Comparison of ENCODE assay signal across 10 cellular contexts in genomic region chr11:47393163-47394049, GRCh38. TPM values are rescaled to one million over a fixed set of nuclear protein-coding genes. Genes with fewer than 3 reads are reported as not detected.
DNase-seq lines count a peak whose midpoint lies in the region; ATAC-seq and TF ChIP-seq lines count a peak whose summit lies in the region.
"Had no signal": no experiment of that assay in that cellular context is flagged by ENCODE, and none has a peak within 500 bp of the region (broad histone marks: within the 10 kb centered on the region; RNA-seq: fewer than 3 reads in every experiment).

No MANE protein-coding gene starts in this region.

- H3K36me3 ChIP-seq in KOPT-K1 (ENCODE audit: insufficient read depth, low read length) = no peaks in the 10 kb centered on the region

- no peak for TF ChIP-seq CTCF in astrocyte of the spinal cord (IDR thresholded peaks at IDR 0.05; ENCODE audit: low read depth, low read length)

- H3K9me3 ChIP-seq in KOPT-K1 (ENCODE audit: insufficient read depth, low read length, poor library complexity, severe bottlenecking) = no peaks in the 10 kb centered on the region

- no peak for ATAC-seq in GM19455 (IDR thresholded peaks at IDR 0.05; ENCODE audit: unreplicated experiment)

- H3K27ac ChIP-seq in KOPT-K1 (ENCODE audit: low read depth, low read length, poor library complexity, severe bottlenecking) = peak overlapping the region; percentile 85

- no peak overlapping the region for H3K4me3 ChIP-seq in astrocyte of the spinal cord (ENCODE audit: low read depth, low read length)

- in situ Hi-C loops in astrocyte of the spinal cord (cut with HindIII; ENCODE audit: low sequenced_read_pairs) = no loop called here

- TF ChIP-seq POLR2A in erythroblast (IDR thresholded peaks at IDR 0.05; ENCODE audit: low read length) = no peak

- DNase-seq in A172 (ENCODE audit: low spot score) (peak; percentile 43), astrocyte of the spinal cord (ENCODE audit: low read depth, low spot score) (peak; percentile 65), lung microvascular endothelial cell (ENCODE audit: low read depth in 2 of 2) (peak; percentile 42 to 67), erythroblast (lab: John Stamatoyannopoulos, UW) (no peak), HT-29 (ENCODE audit: low spot score) (no peak)
- DNase-seq in activated T-cell treated with anti-CD3 and anti-CD28 coated beads, Interleukin-2, amount 50 U/mL, for 1 hour = no peak
- DNase-seq: NCI-H146 had no signal

RNA-seq across cellular contexts. Expression of gene SLC39A13, which starts 15.0 kb away (rescaled TPM):
- total RNA-seq in A172 (2014; rRNA removed; shearing (Covaris generic)) = 103 and 108 TPM in 2 replicates
- total RNA-seq in lung microvascular endothelial cell = 33.3 and 51.0 TPM in 2 replicates
- total RNA-seq in HT-29 (2014; rRNA removed; shearing (Covaris generic)) = 56.0 and 67.0 TPM in 2 replicates

RNA-seq across cellular contexts. Expression of gene SPI1, which starts 15.1 kb away (rescaled TPM):
- total RNA-seq in A172 (2014; rRNA removed; shearing (Covaris generic)) = 0.10 TPM in 1 of 2 replicates, not detected in the other
- not detected in 2 replicates for total RNA-seq in lung microvascular endothelial cell
- not detected in 2 replicates for total RNA-seq in HT-29 (2014; rRNA removed; shearing (Covaris generic))

RNA-seq across cellular contexts. Expression of gene PSMC3, which starts 32.8 kb away (rescaled TPM):
- 435 and 665 TPM in 2 replicates for total RNA-seq in A172 (2014; rRNA removed; shearing (Covaris generic))
- 126 and 135 TPM in 2 replicates for total RNA-seq in lung microvascular endothelial cell
- total RNA-seq in HT-29 (2014; rRNA removed; shearing (Covaris generic)) = 206 and 222 TPM in 2 replicates

RNA-seq across cellular contexts. Expression of gene MYBPC3, which starts 40.9 kb away (rescaled TPM):
- not detected in 2 replicates for total RNA-seq in A172 (2014; rRNA removed; shearing (Covaris generic))
- total RNA-seq in lung microvascular endothelial cell = not detected in 2 replicates
- 0.05 TPM in 1 of 2 replicates, not detected in the other for total RNA-seq in HT-29 (2014; rRNA removed; shearing (Covaris generic))
- total RNA-seq: urinary bladder had no signal

RNA-seq across cellular contexts. Expression of gene RAPSN, which starts 55.5 kb away (rescaled TPM):
- not detected in 2 replicates for total RNA-seq in A172 (2014; rRNA removed; shearing (Covaris generic))
- total RNA-seq in lung microvascular endothelial cell = 0.20 TPM in 1 of 2 replicates, not detected in the other
- total RNA-seq in HT-29 (2014; rRNA removed; shearing (Covaris generic)) = not detected in 2 replicates

Comparison
In these comparisons a context has a peak if more than half of its experiments do, and no peak if none do; other contexts are left out.
1. DNase-seq: peak in A172 (single experiment), astrocyte of the spinal cord (single experiment) and lung microvascular endothelial cell (2 of 2); none in erythroblast (0 of 2), HT-29 (single experiment) and activated T-cell treated with anti-CD3 and anti-CD28 coated beads, Interleukin-2, amount 50 U/mL, for 1 hour (single experiment).